ENCODE assay signal across 9 cellular contexts in the genomic region with DNA sequence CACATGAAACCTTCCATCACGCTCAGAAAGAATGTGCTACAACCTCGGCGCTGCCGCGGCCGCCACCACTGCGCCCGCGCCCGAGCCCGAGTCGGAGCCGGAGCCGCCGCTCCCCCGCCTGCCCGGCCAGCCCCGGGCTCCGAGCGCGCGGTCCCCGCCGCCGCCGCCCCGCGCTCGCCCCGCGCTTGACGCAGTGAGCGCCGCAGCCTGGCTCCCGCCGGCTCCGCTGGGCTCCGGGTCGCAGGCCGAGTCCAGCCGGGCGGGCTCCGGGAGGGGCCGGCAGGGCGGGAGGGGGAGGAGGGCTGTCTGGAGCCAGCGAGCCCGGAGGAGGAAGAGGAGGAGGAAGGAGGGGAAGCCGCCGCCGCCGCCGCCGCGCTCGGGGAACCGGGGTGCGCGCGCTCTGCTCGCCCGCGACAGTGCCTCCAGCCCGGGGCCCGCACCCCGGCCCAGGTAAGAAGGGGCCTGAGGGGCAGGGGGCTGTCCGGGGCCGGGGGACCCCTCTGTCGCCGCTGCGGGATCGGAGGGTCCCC. TPM values are rescaled to one million over a fixed set of nuclear protein-coding genes. Genes with fewer than 3 reads are reported as not detected.
DNase-seq lines count a peak whose midpoint lies in the region; ATAC-seq and TF ChIP-seq lines count a peak whose summit lies in the region.
"Had no signal": no experiment of that assay in that cellular context is flagged by ENCODE, and none has a peak within 500 bp of the region (broad histone marks: within the 10 kb centered on the region; RNA-seq: fewer than 3 reads in every experiment).

No MANE protein-coding gene starts in this region.

- TF ChIP-seq POLR2A in gastrocnemius medialis (IDR thresholded peaks at IDR 0.05) = no peak

- in situ Hi-C loops in gastrocnemius medialis (cut with MboI; ENCODE audit: low sequenced_read_pairs in 4 of 4) = loop anchor here in 1 of 4 donors (25.0 kb wide), 1 partner anchor 547 kb away; no protein-coding TSS in a partner anchor

- intact Hi-C loops in gastrocnemius medialis (cut with DNase I; ENCODE audit: low total_unique reads) = loop anchor here (2.0 kb wide), 1 partner anchor 543 kb away; no protein-coding TSS in a partner anchor

- peak in 1 of 2 donors; percentile 13 for ATAC-seq in gastrocnemius medialis
- ATAC-seq in HG02852 (IDR thresholded peaks at IDR 0.05; ENCODE audit: unreplicated experiment) = no peak

- H3K27ac ChIP-seq in gastrocnemius medialis = no peak overlapping the region

- DNase-seq in NCI-H1417 (lab: John Stamatoyannopoulos, UW) (peak; percentile 5 to 48 (median 29)), NCI-H1417 treated with DMSO at 0.1 percent for 48 hours (lab: John Stamatoyannopoulos, UW) (no peak), RPMI7951 (ENCODE audit: low read depth) (peak; percentile 23), glomerular visceral epithelial cell (ENCODE audit: extremely low spot score) (peak; percentile 36), gastrocnemius medialis (peak in 1 of 2 donors; percentile 2), HPDE6-E6E7 (ENCODE audit: extremely low spot score) (no peak)
- no peak for DNase-seq in effector CD4-positive, alpha-beta T cell
- DNase-seq: OCI-M1 had no signal

- H3K4me1 ChIP-seq in gastrocnemius medialis = peaks cover 0 to 26% of the 10 kb centered on the region in 2 donors

- peaks cover 42 to 69% (median 65%) of the 10 kb centered on the region in 3 donors for H3K27me3 ChIP-seq in gastrocnemius medialis

- H3K9me3 ChIP-seq in gastrocnemius medialis = no peaks in the 10 kb centered on the region

- H3K36me3 ChIP-seq in gastrocnemius medialis = no peaks in the 10 kb centered on the region

- TF ChIP-seq CTCF in gastrocnemius medialis (IDR thresholded peaks at IDR 0.05 in 4 of 5, conservative IDR thresholded peaks at IDR 0.05 in 1 of 5) = no peak

- H3K4me3 ChIP-seq in gastrocnemius medialis = peak overlapping the region; percentile 58 to 64 (median 60)

RNA-seq across cellular contexts. Expression of a gene that starts 4.3 kb away (rescaled TPM):
- total RNA-seq in RPMI7951 (2014; rRNA removed; shearing (Covaris generic)) = 0.39 and 0.48 TPM in 2 replicates
- total RNA-seq in gastrocnemius medialis = 1 to 10 TPM in 1 of 4 donors, under 1 TPM in 3; 0.12 to 1.0 (median 0.46) TPM

Comparison
In these comparisons a context has a peak if more than half of its experiments do, and no peak if none do; other contexts are left out.
1. DNase-seq: peak in NCI-H1417 (3 of 3), RPMI7951 (single experiment) and glomerular visceral epithelial cell (single experiment); none in NCI-H1417 treated with DMSO at 0.1 percent for 48 hours (single experiment), HPDE6-E6E7 (single experiment) and effector CD4-positive, alpha-beta T cell (single experiment).